Comparison of ENCODE assay signal across 16 cellular contexts in genomic region chr10:68095176-68095575, GRCh38. TPM values are rescaled to one million over a fixed set of nuclear protein-coding genes. Genes with fewer than 3 reads are reported as not detected.
A peak's percentile ranks its signal among the peaks of the same experiment; 100 is the strongest.
DNase-seq lines count a peak whose midpoint lies in the region; ATAC-seq and TF ChIP-seq lines count a peak whose summit lies in the region.
"Had no signal": no experiment of that assay in that cellular context is flagged by ENCODE, and none has a peak within 500 bp of the region (broad histone marks: within the 10 kb centered on the region; RNA-seq: fewer than 3 reads in every experiment).

No MANE protein-coding gene starts in this region.

- TF ChIP-seq CTCF in RWPE1 (conservative IDR thresholded peaks at IDR 0.05; ENCODE audit: low read depth) (no peak), uterus (IDR thresholded peaks at IDR 0.05) (no peak)

- H3K27ac ChIP-seq in RWPE1 (peak overlapping the region; percentile 91), skeletal muscle tissue (ENCODE audit: low read depth, low read length) (peak overlapping the region; percentile 57), mesendoderm (ENCODE audit: low read depth, low read length) (no peak overlapping the region), uterus (no peak overlapping the region)

- POLR2A ChIA-PET in RWPE1 (lab: Yijun Ruan, JAX; ENCODE audit: low non-redundant PET): no interaction called here

- peaks cover 12 to 18% (median 13%) of the 10 kb centered on the region in 3 donors for H3K4me1 ChIP-seq in skeletal muscle tissue (ENCODE audit: control insufficient read depth in 3 of 3, insufficient read depth in 3 of 3, low read length in 3 of 3)
- no peaks in the 10 kb centered on the region for H3K4me1 ChIP-seq in mesendoderm (ENCODE audit: control insufficient read depth, low read depth, low read length)
- no peaks in the 10 kb centered on the region for H3K4me1 ChIP-seq in uterus

- intact Hi-C loops in uterus (cut with DNase I; ENCODE audit: low total_unique reads): no loop called here

- H3K56ac ChIP-seq in mesendoderm (ENCODE audit: low read length): no peak overlapping the region

- H2BK120ac ChIP-seq in mesendoderm (ENCODE audit: low read depth, low read length): no peak overlapping the region

- no peaks in the 10 kb centered on the region for H3K27me3 ChIP-seq in skeletal muscle tissue (ENCODE audit: control insufficient read depth in 3 of 3, insufficient read depth in 3 of 3, low read length in 3 of 3)
- H3K27me3 ChIP-seq in mesendoderm (ENCODE audit: insufficient read depth, low read length, poor library complexity): no peaks in the 10 kb centered on the region
- H3K27me3 ChIP-seq in uterus: no peaks in the 10 kb centered on the region

- no peak overlapping the region for H3K27ac Mint-ChIP-seq in activated naive CD4-positive, alpha-beta T cell treated with anti-CD3 and anti-CD28 coated beads, Interleukin-2, amount 50 U/mL, for 72 hours
- H3K27ac Mint-ChIP-seq: activated B cell treated with CpG ODN at 0.5 μM for 24 hours; activated naive CD8-positive, alpha-beta T cell treated with anti-CD3 and anti-CD28 coated beads, Interleukin-2, amount 10 ng/mL, durations not matched to agents 7 days and 5 days had no signal

- H3K79me2 ChIP-seq in mesendoderm (ENCODE audit: control insufficient read depth, insufficient read depth, low read length): no peaks in the 10 kb centered on the region

- H3K9ac ChIP-seq in skeletal muscle tissue (ENCODE audit: low read depth in 1 of 3, low read length in 3 of 3) (peak overlapping the region in 1 of 3 donors; percentile 34), mesendoderm (ENCODE audit: low read length) (no peak overlapping the region)

- no peaks in the 10 kb centered on the region for H3K9me3 ChIP-seq in skeletal muscle tissue (ENCODE audit: control insufficient read depth in 3 of 3, low read length in 3 of 3)
- H3K9me3 ChIP-seq in uterus: no peaks in the 10 kb centered on the region

- no peak overlapping the region for H2AK5ac ChIP-seq in mesendoderm (ENCODE audit: low read length)

- H3K4me2 ChIP-seq in mesendoderm (ENCODE audit: low read length): no peak overlapping the region

- H2BK5ac ChIP-seq in mesendoderm (ENCODE audit: low read length): no peak overlapping the region

- H3K36me3 Mint-ChIP-seq in activated naive CD4-positive, alpha-beta T cell treated with anti-CD3 and anti-CD28 coated beads, Interleukin-2, amount 50 U/mL, for 72 hours: no peaks in the 10 kb centered on the region
- H3K36me3 Mint-ChIP-seq: activated naive CD8-positive, alpha-beta T cell treated with anti-CD3 and anti-CD28 coated beads, Interleukin-2, amount 10 ng/mL, durations not matched to agents 7 days and 5 days had no signal

- WGBS in mesendoderm (ENCODE audit: extremely low coverage, insufficient coverage, low lambda C conversion rate): no CpG with 5 or more reads among the region's 2 CpGs

- DNase-seq in GM03348 (ENCODE audit: low spot score) (peak; percentile 59), RWPE1 (ENCODE audit: low spot score) (peak; percentile 56), mesendoderm (no peak), uterus (no peak)
- no peak for DNase-seq in activated naive CD4-positive, alpha-beta T cell treated with anti-CD3 and anti-CD28 coated beads, Interleukin-2, amount 50 U/mL, for 72 hours (ENCODE audit: low spot score in 2 of 2)
- DNase-seq: activated B cell treated with CpG ODN at 0.5 μM for 24 hours; activated CD8-positive, alpha-beta memory T cell treated with anti-CD3 and anti-CD28 coated beads, Interleukin-2, amount 50 U/mL, for 48 hours; activated naive CD8-positive, alpha-beta T cell treated with anti-CD3 and anti-CD28 coated beads, Interleukin-2, amount 10 ng/mL, durations not matched to agents 7 days and 5 days; cortex of kidney; Karpas-422; NCI-H2081 treated with DMSO at 0.1 percent for 48 hours; NK-92 treated with Interleukin-12 subunit alpha and Interleukin-12 subunit beta, amount 100 ng/mL, for 24 hours had no signal

- no peaks in the 10 kb centered on the region for H3K36me3 ChIP-seq in skeletal muscle tissue (ENCODE audit: control insufficient read depth in 3 of 3, insufficient read depth in 3 of 3, low read length in 3 of 3)
- H3K36me3 ChIP-seq in mesendoderm (ENCODE audit: control insufficient read depth, insufficient read depth, low read length): no peaks in the 10 kb centered on the region
- H3K36me3 ChIP-seq in uterus: no peaks in the 10 kb centered on the region

- no peak overlapping the region for H4K8ac ChIP-seq in mesendoderm (ENCODE audit: low read depth, low read length)

- no peak overlapping the region for H3K23ac ChIP-seq in mesendoderm (ENCODE audit: low read length)

- no peak overlapping the region for H3K4me3 ChIP-seq in skeletal muscle tissue (ENCODE audit: low read length in 3 of 3)
- no peak overlapping the region for H3K4me3 ChIP-seq in mesendoderm (ENCODE audit: low read length)
- H3K4me3 ChIP-seq in uterus: no peak overlapping the region

- no peak for TF ChIP-seq POLR2A in uterus (IDR thresholded peaks at IDR 0.05)

- no peaks in the 10 kb centered on the region for H3K9me3 Mint-ChIP-seq in activated naive CD4-positive, alpha-beta T cell treated with anti-CD3 and anti-CD28 coated beads, Interleukin-2, amount 50 U/mL, for 72 hours
- H3K9me3 Mint-ChIP-seq: activated B cell treated with CpG ODN at 0.5 μM for 24 hours; activated naive CD8-positive, alpha-beta T cell treated with anti-CD3 and anti-CD28 coated beads, Interleukin-2, amount 10 ng/mL, durations not matched to agents 7 days and 5 days; neural crest cell had no signal

- no peak overlapping the region for H3K18ac ChIP-seq in mesendoderm (ENCODE audit: low read length)

- ATAC-seq in esophagus mucosa (peak; percentile 11), GM19395 (IDR thresholded peaks at IDR 0.05; ENCODE audit: unreplicated experiment) (no peak)
- no peak for ATAC-seq in activated naive CD4-positive, alpha-beta T cell treated with anti-CD3 and anti-CD28 coated beads, Interleukin-2, amount 50 U/mL, for 72 hours

- no peak overlapping the region for H2BK15ac ChIP-seq in mesendoderm (replicated peaks; ENCODE audit: low read depth)

- no peak overlapping the region for H3K4ac ChIP-seq in mesendoderm (ENCODE audit: low read depth, low read length)

- CTCF ChIA-PET in RWPE1 (lab: Yijun Ruan, JAX): interaction anchor here (0.7 kb wide), 1 partner anchor 210 kb away, joined by 4 read pairs; no protein-coding TSS in a partner anchor

- no peaks in the 10 kb centered on the region for H3K79me1 ChIP-seq in mesendoderm (ENCODE audit: low read length)

- no peak overlapping the region for H4K5ac ChIP-seq in mesendoderm (ENCODE audit: low read length)

RNA-seq across cellular contexts. Expression of gene MYPN, which starts 14.1 kb away (rescaled TPM):
- total RNA-seq in esophagus mucosa (0.08 TPM), skeletal muscle tissue (57.4 TPM), uterus (not detected)
- under 0.01 TPM for polyA plus RNA-seq in mesendoderm (2013, experiment 1 of 2)
- 0.01 TPM for polyA plus RNA-seq in mesendoderm (2013, experiment 2 of 2)
- total RNA-seq in activated naive CD4-positive, alpha-beta T cell treated with anti-CD3 and anti-CD28 coated beads, Interleukin-2, amount 50 U/mL, for 72 hours: not detected
- total RNA-seq: activated B cell treated with CpG ODN at 0.5 μM for 24 hours; activated naive CD8-positive, alpha-beta T cell treated with anti-CD3 and anti-CD28 coated beads, Interleukin-2, amount 10 ng/mL, durations not matched to agents 7 days and 5 days; neural crest cell had no signal

RNA-seq across cellular contexts. Expression of gene HERC4, which starts 20.1 kb away (rescaled TPM):
- total RNA-seq in esophagus mucosa: 33.3 TPM
- 64.7 TPM for total RNA-seq in skeletal muscle tissue
- 11.6 TPM for polyA plus RNA-seq in mesendoderm (2013, experiment 1 of 2)
- 12.4 TPM for polyA plus RNA-seq in mesendoderm (2013, experiment 2 of 2)
- total RNA-seq in activated naive CD4-positive, alpha-beta T cell treated with anti-CD3 and anti-CD28 coated beads, Interleukin-2, amount 50 U/mL, for 72 hours: 10 to 100 TPM; 55.8 to 79.4 TPM
- 100 to 1,000 TPM in 1 of 4 donors, 10 to 100 TPM in 3; 31.8 to 119 (median 56.2) TPM for total RNA-seq in uterus

Comparison
In these comparisons a context has a peak if more than half of its experiments do, and no peak if none do; other contexts are left out.
1. DNase-seq: peak in GM03348 (single experiment) and RWPE1 (single experiment); none in mesendoderm (single experiment), activated naive CD4-positive, alpha-beta T cell treated with anti-CD3 and anti-CD28 coated beads, Interleukin-2, amount 50 U/mL, for 72 hours (0 of 2) and uterus (0 of 2).
2. H3K27ac ChIP-seq: peak in RWPE1 (single experiment) and skeletal muscle tissue (single experiment); none in mesendoderm (single experiment) and uterus (0 of 2).
3. RNA of gene MYPN, which starts 14.1 kb away (total RNA-seq): 57.4 TPM in skeletal muscle tissue (single experiment); 0.08 TPM in esophagus mucosa (single experiment), not detected in activated naive CD4-positive, alpha-beta T cell treated with anti-CD3 and anti-CD28 coated beads, Interleukin-2, amount 50 U/mL, for 72 hours and not detected in uterus; every median in the first group is over 10 times any median in the second.